3 cellular contexts compared by ENCODE assay signal in the genomic region with DNA sequence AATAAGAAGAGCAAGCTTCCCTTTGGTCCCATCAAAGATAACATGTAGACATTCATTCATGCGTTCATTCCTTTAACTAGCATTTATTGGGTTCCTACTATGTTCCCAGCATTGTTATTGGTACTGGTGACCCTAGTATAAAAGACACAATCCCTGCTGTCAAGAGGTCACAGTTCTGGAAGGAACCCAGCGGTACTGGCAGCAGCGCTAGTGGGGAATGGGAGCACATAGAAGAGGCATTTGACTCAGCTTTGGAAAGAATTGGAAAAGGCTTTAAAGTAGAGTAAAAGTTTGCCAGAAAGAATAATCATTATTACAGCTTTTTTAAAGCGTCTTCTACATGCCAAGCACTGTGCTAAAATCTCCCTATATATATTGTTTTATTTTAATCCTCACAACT.
TF ChIP-seq lines count a peak whose summit lies in the region.

No MANE protein-coding gene starts in this region.

TF ChIP-seq in SK-N-SH, 30 proteins besides CTCF, POLR2A, EP300 and RAD21:
- no peak for TF ChIP-seq POLR2AphosphoS5 (IDR thresholded peaks at IDR 0.05; ENCODE audit: low read depth, low read length)

TF ChIP-seq in SK-N-SH treated with all-trans-retinoic acid at 6 μM for 48 hours, 23 proteins besides CTCF, POLR2A, EP300 and RAD21:
- TF ChIP-seq TCF4 (CRISPR knock-in tag; IDR thresholded peaks at IDR 0.05; ENCODE audit: borderline replicate concordance) = no peak
- TF ChIP-seq PATZ1 (CRISPR knock-in tag; IDR thresholded peaks at IDR 0.05; ENCODE audit: borderline replicate concordance) = no peak
- no peak for TF ChIP-seq CREB5 (CRISPR knock-in tag; IDR thresholded peaks at IDR 0.05; ENCODE audit: low read depth)
- TF ChIP-seq, protein P1, sequence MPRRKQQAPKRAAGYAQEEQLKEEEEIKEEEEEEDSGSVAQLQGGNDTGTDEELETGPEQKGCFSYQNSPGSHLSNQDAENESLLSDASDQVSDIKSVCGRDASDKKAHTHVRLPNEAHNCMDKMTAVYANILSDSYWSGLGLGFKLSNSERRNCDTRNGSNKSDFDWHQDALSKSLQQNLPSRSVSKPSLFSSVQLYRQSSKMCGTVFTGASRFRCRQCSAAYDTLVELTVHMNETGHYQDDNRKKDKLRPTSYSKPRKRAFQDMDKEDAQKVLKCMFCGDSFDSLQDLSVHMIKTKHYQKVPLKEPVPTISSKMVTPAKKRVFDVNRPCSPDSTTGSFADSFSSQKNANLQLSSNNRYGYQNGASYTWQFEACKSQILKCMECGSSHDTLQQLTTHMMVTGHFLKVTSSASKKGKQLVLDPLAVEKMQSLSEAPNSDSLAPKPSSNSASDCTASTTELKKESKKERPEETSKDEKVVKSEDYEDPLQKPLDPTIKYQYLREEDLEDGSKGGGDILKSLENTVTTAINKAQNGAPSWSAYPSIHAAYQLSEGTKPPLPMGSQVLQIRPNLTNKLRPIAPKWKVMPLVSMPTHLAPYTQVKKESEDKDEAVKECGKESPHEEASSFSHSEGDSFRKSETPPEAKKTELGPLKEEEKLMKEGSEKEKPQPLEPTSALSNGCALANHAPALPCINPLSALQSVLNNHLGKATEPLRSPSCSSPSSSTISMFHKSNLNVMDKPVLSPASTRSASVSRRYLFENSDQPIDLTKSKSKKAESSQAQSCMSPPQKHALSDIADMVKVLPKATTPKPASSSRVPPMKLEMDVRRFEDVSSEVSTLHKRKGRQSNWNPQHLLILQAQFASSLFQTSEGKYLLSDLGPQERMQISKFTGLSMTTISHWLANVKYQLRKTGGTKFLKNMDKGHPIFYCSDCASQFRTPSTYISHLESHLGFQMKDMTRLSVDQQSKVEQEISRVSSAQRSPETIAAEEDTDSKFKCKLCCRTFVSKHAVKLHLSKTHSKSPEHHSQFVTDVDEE (CRISPR knock-in tag; IDR thresholded peaks at IDR 0.05) = no peak
- TF ChIP-seq ZNF70 (CRISPR knock-in tag; IDR thresholded peaks at IDR 0.05) = no peak
- TF ChIP-seq ZFP30 (CRISPR knock-in tag; IDR thresholded peaks at IDR 0.05) = no peak
TF ChIP-seq in SK-N-SH treated with all-trans-retinoic acid at 6 μM for 48 hours: peak in this region for 0.

TF ChIP-seq in K562, 482 proteins besides CTCF, POLR2A, EP300 and RAD21:
- TF ChIP-seq GABPB2 (CRISPR knock-in tag; conservative IDR thresholded peaks at IDR 0.05) (no peak), NCOA2 (IDR thresholded peaks at IDR 0.05; ENCODE audit: partially characterized antibody in 2 of 2) (no peak), KDM5B (IDR thresholded peaks at IDR 0.05; ENCODE audit: insufficient replicate concordance, low read depth, low read length) (peak; percentile 16)
